In genomic region chr1:145961109-145961424, GRCh38 we compare ENCODE assay signal across 8 cellular contexts. TPM values are rescaled to one million over a fixed set of nuclear protein-coding genes. Genes with fewer than 3 reads are reported as not detected.
DNase-seq lines count a peak whose midpoint lies in the region; ATAC-seq and TF ChIP-seq lines count a peak whose summit lies in the region.

No MANE protein-coding gene starts in this region.

- no peaks in the 10 kb centered on the region for H3K9me3 ChIP-seq in Karpas-422 (ENCODE audit: low read length)

- peak overlapping the region; percentile 92 for H3K27ac ChIP-seq in Karpas-422 (ENCODE audit: low read length)

- no peak overlapping the region for H2AFZ ChIP-seq in Karpas-422 (ENCODE audit: low read length)

- no peaks in the 10 kb centered on the region for H4K20me1 ChIP-seq in Karpas-422 (ENCODE audit: insufficient read depth, low read depth, low read length)

- TF ChIP-seq CTCF in AG09309 (IDR thresholded peaks at IDR 0.05; ENCODE audit: control insufficient read depth, insufficient read depth, low read depth, low read length, missing control alignments), result no peak

- 0 out of 2 replicates have a peak, but pooled peaks cover 1% of the 10 kb centered on the region for H3K36me3 ChIP-seq in Karpas-422 (ENCODE audit: insufficient read depth, low read length)

- peaks cover 29% of the 10 kb centered on the region for H3K27me3 Mint-ChIP-seq in dendritic cell treated with granulocyte-macrophage colony-stimulating factor and Interleukin-4, amounts not matched to agents 40 ng/mL and 50 ng/mL, for 4 days
- no peaks in the 10 kb centered on the region for H3K27me3 Mint-ChIP-seq in naive B cell

- no peak for DNase-seq in AG09309 (ENCODE audit: low read depth)
- no peak for DNase-seq in Karpas-422
- DNase-seq in naive B cell, result no peak
- DNase-seq in cortex of kidney (lab: John Stamatoyannopoulos, UW), result no peak

- H3K36me3 Mint-ChIP-seq in dendritic cell treated with granulocyte-macrophage colony-stimulating factor and Interleukin-4, amounts not matched to agents 40 ng/mL and 50 ng/mL, for 4 days (ENCODE audit: low read depth), result peaks cover 15% of the 10 kb centered on the region
- no peaks in the 10 kb centered on the region for H3K36me3 Mint-ChIP-seq in naive B cell

- no peaks in the 10 kb centered on the region for H3K9me3 Mint-ChIP-seq in dendritic cell treated with granulocyte-macrophage colony-stimulating factor and Interleukin-4, amounts not matched to agents 40 ng/mL and 50 ng/mL, for 4 days
- H3K9me3 Mint-ChIP-seq in naive B cell, result no peaks in the 10 kb centered on the region

- peak overlapping the region; percentile 94 for H3K4me2 ChIP-seq in Karpas-422 (ENCODE audit: low read depth, low read length, poor library complexity, severe bottlenecking)

- peaks cover 86% of the 10 kb centered on the region for H3K4me1 Mint-ChIP-seq in dendritic cell treated with granulocyte-macrophage colony-stimulating factor and Interleukin-4, amounts not matched to agents 40 ng/mL and 50 ng/mL, for 4 days (ENCODE audit: low read depth)
- peaks cover 73 to 80% (median 74%) of the 10 kb centered on the region in 3 donors for H3K4me1 Mint-ChIP-seq in naive B cell

- intact Hi-C loops in dendritic cell treated with granulocyte-macrophage colony-stimulating factor and Interleukin-4, amounts not matched to agents 40 ng/mL and 50 ng/mL, for 4 days (cut with micrococcal nuclease), result no loop called here

- H3K27me3 ChIP-seq in Karpas-422 (ENCODE audit: low read length), result no peaks in the 10 kb centered on the region

- ATAC-seq in naive B cell (ENCODE audit: low read depth in 2 of 2) (no peak), esophagus mucosa (no peak), HG03159 (IDR thresholded peaks at IDR 0.05; ENCODE audit: unreplicated experiment) (no peak), GM21390 (IDR thresholded peaks at IDR 0.05; ENCODE audit: unreplicated experiment) (no peak)

- peak overlapping the region; percentile 92 for H3K9ac ChIP-seq in Karpas-422 (ENCODE audit: low read length)

- peak overlapping the region; percentile 60 for H3K27ac Mint-ChIP-seq in dendritic cell treated with granulocyte-macrophage colony-stimulating factor and Interleukin-4, amounts not matched to agents 40 ng/mL and 50 ng/mL, for 4 days
- peak overlapping the region in 3 of 6 donors; percentile 83 to 89 (median 89) for H3K27ac Mint-ChIP-seq in naive B cell

- H3K4me3 ChIP-seq in AG09309 (ENCODE audit: control insufficient read depth, low read depth, low read length) (peak overlapping the region; percentile 75), Karpas-422 (ENCODE audit: low read length) (peak overlapping the region; percentile 77)

- peak overlapping the region; percentile 78 for H3K4me3 Mint-ChIP-seq in dendritic cell treated with granulocyte-macrophage colony-stimulating factor and Interleukin-4, amounts not matched to agents 40 ng/mL and 50 ng/mL, for 4 days
- peak overlapping the region; percentile 91 to 98 (median 92) for H3K4me3 Mint-ChIP-seq in naive B cell

- peaks cover 66% of the 10 kb centered on the region for H3K4me1 ChIP-seq in Karpas-422 (ENCODE audit: low read length)

- no peaks in the 10 kb centered on the region for H3K9me2 ChIP-seq in Karpas-422 (replicated peaks; ENCODE audit: insufficient read depth, low read length)

- peaks cover 45% of the 10 kb centered on the region for H3K79me2 ChIP-seq in Karpas-422 (ENCODE audit: low read length)

RNA-seq across cellular contexts. Expression of gene LIX1L, which starts 3.2 kb away (rescaled TPM):
- total RNA-seq in Karpas-422 (2014; rRNA removed; shearing (Covaris generic); ENCODE audit: low replicate concordance), result 35.8 and 49.4 TPM in 2 replicates
- polyA plus RNA-seq in naive B cell (ENCODE audit: low read depth in 6 of 6), result 10 to 100 TPM; 10.6 to 14.2 (median 12.7) TPM
- 4.3 TPM for total RNA-seq in esophagus mucosa

RNA-seq across cellular contexts. Expression of gene ANKRD34A, which starts 3.3 kb away (rescaled TPM):
- 9.0 and 21.5 TPM in 2 replicates for total RNA-seq in Karpas-422 (2014; rRNA removed; shearing (Covaris generic); ENCODE audit: low replicate concordance)
- under 1 TPM in 2 of 6 donors, not detected in 4; 0.15 to 0.27 TPM for polyA plus RNA-seq in naive B cell (ENCODE audit: low read depth in 6 of 6)
- 0.12 TPM for total RNA-seq in esophagus mucosa

RNA-seq across cellular contexts. Expression of gene POLR3GL, which starts 3.4 kb away (rescaled TPM):
- 34.7 and 42.3 TPM in 2 replicates for total RNA-seq in Karpas-422 (2014; rRNA removed; shearing (Covaris generic); ENCODE audit: low replicate concordance)
- polyA plus RNA-seq in naive B cell (ENCODE audit: low read depth in 6 of 6), result 100 to 1,000 TPM in 1 of 6 donors, 10 to 100 TPM in 5; 79.5 to 202 (median 91.7) TPM
- total RNA-seq in esophagus mucosa, result 6.1 TPM

RNA-seq across cellular contexts. Expression of gene RBM8A, which starts 33.8 kb away (rescaled TPM):
- 130 and 214 TPM in 2 replicates for total RNA-seq in Karpas-422 (2014; rRNA removed; shearing (Covaris generic); ENCODE audit: low replicate concordance)
- polyA plus RNA-seq in naive B cell (ENCODE audit: low read depth in 6 of 6), result 100 to 1,000 TPM; 140 to 220 (median 158) TPM
- 152 TPM for total RNA-seq in esophagus mucosa

RNA-seq across cellular contexts. Expression of gene TXNIP, which starts 35.3 kb away (rescaled TPM):
- 130 and 269 TPM in 2 replicates for total RNA-seq in Karpas-422 (2014; rRNA removed; shearing (Covaris generic); ENCODE audit: low replicate concordance)
- polyA plus RNA-seq in naive B cell (ENCODE audit: low read depth in 6 of 6), result 1,000 to 10,000 TPM; 2,524 to 6,933 (median 5,735) TPM
- total RNA-seq in esophagus mucosa, result 77.7 TPM
